Comparison of ENCODE assay signal across 1 cellular context in genomic region chr1:54967372-54967771, GRCh38.
TF ChIP-seq lines count a peak whose summit lies in the region.

No MANE protein-coding gene starts in this region.

TF ChIP-seq in H1, 55 proteins besides CTCF, POLR2A, EP300 and RAD21:
- TF ChIP-seq BCL11A (IDR thresholded peaks at IDR 0.05; ENCODE audit: low read depth in 2 of 2, low read length in 2 of 2), result no peak
- TF ChIP-seq JUN (IDR thresholded peaks at IDR 0.05; ENCODE audit: low read depth, low read length), result no peak
- no peak for TF ChIP-seq MAFK (IDR thresholded peaks at IDR 0.05; ENCODE audit: low read depth, low read length)
- TF ChIP-seq NRF1 (IDR thresholded peaks at IDR 0.05; ENCODE audit: low read depth, low read length), result no peak
- TF ChIP-seq ATF2 (IDR thresholded peaks at IDR 0.05; ENCODE audit: low read length), result no peak
- no peak for TF ChIP-seq POLR2AphosphoS5 (IDR thresholded peaks at IDR 0.05; ENCODE audit: low read depth, low read length)
- TF ChIP-seq TCF12 (IDR thresholded peaks at IDR 0.05; ENCODE audit: low read depth, low read length), result no peak
- TF ChIP-seq CEBPB (IDR thresholded peaks at IDR 0.05; ENCODE audit: low read depth, low read length), result no peak
- no peak for TF ChIP-seq NANOG (IDR thresholded peaks at IDR 0.05; ENCODE audit: insufficient read depth, low read depth, low read length, poor library complexity, severe bottlenecking)
- no peak for TF ChIP-seq RXRA (IDR thresholded peaks at IDR 0.05; ENCODE audit: insufficient read depth, low read depth, low read length)
- TF ChIP-seq SAP30 (IDR thresholded peaks at IDR 0.05; ENCODE audit: insufficient read depth, insufficient replicate concordance, low read length), result no peak
